In genomic region chr1:40160806-40161124, GRCh38 we compare ENCODE assay signal across 8 cellular contexts. TPM values are rescaled to one million over a fixed set of nuclear protein-coding genes. Genes with fewer than 3 reads are reported as not detected.
A peak's percentile ranks its signal among the peaks of the same experiment; 100 is the strongest.
DNase-seq lines count a peak whose midpoint lies in the region; ATAC-seq and TF ChIP-seq lines count a peak whose summit lies in the region.

No MANE protein-coding gene starts in this region.

- no peak for TF ChIP-seq CTCF in AG04449 (IDR thresholded peaks at IDR 0.05; ENCODE audit: insufficient read depth, low read length, missing control alignments)
- no peak for TF ChIP-seq CTCF in nephron (IDR thresholded peaks at IDR 0.05; ENCODE audit: unreplicated experiment in 3 of 3)

- H3K4me1 ChIP-seq in Karpas-422 (ENCODE audit: low read length) (peaks cover 34% of the 10 kb centered on the region), endocrine pancreas (ENCODE audit: control insufficient read depth, insufficient read depth, low read length) (peaks cover 23% of the 10 kb centered on the region)

- peaks cover 14% of the 10 kb centered on the region for H3K4me1 Mint-ChIP-seq in nephron
- peaks cover 20% of the 10 kb centered on the region for H3K4me1 Mint-ChIP-seq in T-helper 17 cell

- POLR2A ChIA-PET in AG04449 (lab: Yijun Ruan, JAX): no interaction called here

- no peak overlapping the region for H3K4me3 Mint-ChIP-seq in nephron
- H3K4me3 Mint-ChIP-seq in T-helper 17 cell: no peak overlapping the region

- H3K4me2 ChIP-seq in Karpas-422 (ENCODE audit: low read depth, low read length, poor library complexity, severe bottlenecking): peak overlapping the region; percentile 92

- peak overlapping the region in 2 of 3 experiments; percentile 88 to 96 for H3K27ac Mint-ChIP-seq in nephron
- no peak overlapping the region for H3K27ac Mint-ChIP-seq in T-helper 17 cell

- H3K27me3 Mint-ChIP-seq in nephron (ENCODE audit: low read depth): no peaks in the 10 kb centered on the region
- no peaks in the 10 kb centered on the region for H3K27me3 Mint-ChIP-seq in T-helper 17 cell

- DNase-seq in AG04449 (ENCODE audit: low read depth, low spot score) (no peak), Karpas-422 (no peak), glomerular visceral epithelial cell (ENCODE audit: extremely low spot score) (no peak), T-helper 17 cell (no peak), NCI-H510A treated with DMSO at 0.1 percent for 48 hours (lab: John Stamatoyannopoulos, UW) (no peak)

- ATAC-seq in T-helper 17 cell (no peak), HG02798 (IDR thresholded peaks at IDR 0.05; ENCODE audit: poor library complexity, unreplicated experiment) (no peak)

- H3K27ac ChIP-seq in Karpas-422 (ENCODE audit: low read length): peak overlapping the region; percentile 64

- H3K79me2 ChIP-seq in Karpas-422 (ENCODE audit: low read length): peaks cover 50% of the 10 kb centered on the region

- H3K9me3 ChIP-seq in Karpas-422 (ENCODE audit: low read length) (no peaks in the 10 kb centered on the region), endocrine pancreas (ENCODE audit: control insufficient read depth, low read length) (no peaks in the 10 kb centered on the region), T-helper 17 cell (ENCODE audit: control insufficient read depth, low read length, poor library complexity, severe bottlenecking) (no peaks in the 10 kb centered on the region)

- H3K4me3 ChIP-seq in AG04449 (ENCODE audit: low read depth, low read length) (peak overlapping the region; percentile 90), Karpas-422 (ENCODE audit: low read length) (peak overlapping the region; percentile 97), endocrine pancreas (ENCODE audit: control insufficient read depth, insufficient read depth, low read length) (peak overlapping the region; percentile 77)

- peak overlapping the region; percentile 38; the same call in 1 of the 2 replicates for H2AFZ ChIP-seq in Karpas-422 (ENCODE audit: low read length)

- H3K27me3 ChIP-seq in Karpas-422 (ENCODE audit: low read length): no peaks in the 10 kb centered on the region
- H3K27me3 ChIP-seq in endocrine pancreas (ENCODE audit: control insufficient read depth, insufficient read depth, low read length): no peaks in the 10 kb centered on the region

- H3K36me3 Mint-ChIP-seq in nephron (ENCODE audit: low read depth) (no peaks in the 10 kb centered on the region), T-helper 17 cell (ENCODE audit: low read depth) (peaks cover 3% of the 10 kb centered on the region)

- no peaks in the 10 kb centered on the region for H3K9me3 Mint-ChIP-seq in nephron

- 0 out of 2 replicates have a peak, but pooled peaks cover 3% of the 10 kb centered on the region for H3K36me3 ChIP-seq in Karpas-422 (ENCODE audit: insufficient read depth, low read length)
- no peaks in the 10 kb centered on the region for H3K36me3 ChIP-seq in endocrine pancreas (ENCODE audit: control insufficient read depth, insufficient read depth, low read length)

- CTCF ChIA-PET in AG04449 (lab: Yijun Ruan, JAX): interaction anchor here (0.6 to 4.3 kb wide), 3 partner anchors 8 to 178 kb away, joined by 3 to 25 read pairs (median 7); no protein-coding TSS in a partner anchor

- H4K20me1 ChIP-seq in Karpas-422 (ENCODE audit: insufficient read depth, low read depth, low read length): peaks cover 29% of the 10 kb centered on the region; the same call in 1 of the 2 replicates

- H3K9me2 ChIP-seq in Karpas-422 (replicated peaks; ENCODE audit: insufficient read depth, low read length): no peaks in the 10 kb centered on the region

- H3K9ac ChIP-seq in Karpas-422 (ENCODE audit: low read length): peak overlapping the region; percentile 93
- peak overlapping the region; percentile 97 for H3K9ac ChIP-seq in endocrine pancreas (ENCODE audit: control insufficient read depth, insufficient read depth, low read length)

RNA-seq across cellular contexts. Expression of gene RLF, which starts 0.4 kb away (rescaled TPM):
- total RNA-seq in Karpas-422 (2014; rRNA removed; shearing (Covaris generic); ENCODE audit: low replicate concordance): 23.7 and 33.5 TPM in 2 replicates
- total RNA-seq in T-helper 17 cell: 10 to 100 TPM; 24.7 to 30.7 TPM
